In genomic region chr21:37683396-37684114, GRCh38 we compare ENCODE assay signal across 17 cellular contexts.
"Had no signal": no experiment of that assay in that cellular context is flagged by ENCODE, and none has a peak within 500 bp of the region (broad histone marks: within the 10 kb centered on the region; RNA-seq: fewer than 3 reads in every experiment).

No MANE protein-coding gene starts in this region.

- H3K4me3 ChIP-seq: body of pancreas, colonic mucosa, esophagus squamous epithelium, skin epidermis, tibial nerve, uterus had no signal

- H3K27ac ChIP-seq: body of pancreas, colonic mucosa, tibial nerve, uterus had no signal

- H3K27ac Mint-ChIP-seq: activated CD4-positive, alpha-beta memory T cell treated with anti-CD3 and anti-CD28 coated beads, Interleukin-2, amount 10 ng/mL, durations not matched to agents 7 days and 5 days; activated naive CD4-positive, alpha-beta T cell treated with anti-CD3 and anti-CD28 coated beads, Interleukin-2, amount 50 U/mL, for 24 hours; naive thymus-derived CD4-positive, alpha-beta T cell; T-helper 17 cell had no signal

- H3K9me3 ChIP-seq: body of pancreas, colonic mucosa, tibial nerve, uterus had no signal

- H3K36me3 Mint-ChIP-seq: activated naive CD4-positive, alpha-beta T cell treated with anti-CD3 and anti-CD28 coated beads, Interleukin-2, amount 50 U/mL, for 24 hours; naive thymus-derived CD4-positive, alpha-beta T cell had no signal

- H3K27me3 ChIP-seq: body of pancreas, colonic mucosa, tibial nerve, uterus had no signal

- H3K36me3 ChIP-seq: colonic mucosa, esophagus squamous epithelium, tibial nerve, uterus had no signal

- H3K4me3 Mint-ChIP-seq: activated CD4-positive, alpha-beta memory T cell treated with anti-CD3 and anti-CD28 coated beads, Interleukin-2, amount 10 ng/mL, durations not matched to agents 7 days and 5 days; activated naive CD4-positive, alpha-beta T cell treated with anti-CD3 and anti-CD28 coated beads, Interleukin-2, amount 50 U/mL, for 24 hours; activated T-cell treated with anti-CD3 and anti-CD28 coated beads, Interleukin-2, amount 50 U/mL, for 4 hours; naive thymus-derived CD4-positive, alpha-beta T cell; T-helper 17 cell had no signal

- H3K4me1 ChIP-seq: body of pancreas, colonic mucosa, tibial nerve, uterus had no signal

- H3K4me1 Mint-ChIP-seq: activated CD4-positive, alpha-beta memory T cell treated with anti-CD3 and anti-CD28 coated beads, Interleukin-2, amount 10 ng/mL, durations not matched to agents 7 days and 5 days; activated naive CD4-positive, alpha-beta T cell treated with anti-CD3 and anti-CD28 coated beads, Interleukin-2, amount 50 U/mL, for 24 hours; naive thymus-derived CD4-positive, alpha-beta T cell; T-helper 17 cell had no signal

- H3K9me3 Mint-ChIP-seq: activated CD4-positive, alpha-beta memory T cell treated with anti-CD3 and anti-CD28 coated beads, Interleukin-2, amount 10 ng/mL, durations not matched to agents 7 days and 5 days; activated naive CD4-positive, alpha-beta T cell treated with anti-CD3 and anti-CD28 coated beads, Interleukin-2, amount 50 U/mL, for 24 hours; activated T-cell treated with anti-CD3 and anti-CD28 coated beads, Interleukin-2, amount 50 U/mL, for 4 hours had no signal

- DNase-seq: activated CD4-positive, alpha-beta memory T cell treated with anti-CD3 and anti-CD28 coated beads, Interleukin-2, amount 10 ng/mL, durations not matched to agents 7 days and 5 days; activated CD4-positive, alpha-beta T cell treated with anti-CD3 and anti-CD28 coated beads for 4 hours; activated effector memory CD4-positive, alpha-beta T cell treated with Interleukin-2 at 50 U/mL for 16 hours; activated T-cell treated with anti-CD3 and anti-CD28 coated beads, Interleukin-2, amount 50 U/mL, for 4 hours; body of pancreas; caudate nucleus; colonic mucosa; effector CD4-positive, alpha-beta T cell; esophagus squamous epithelium; naive thymus-derived CD4-positive, alpha-beta T cell; stimulated activated CD4-positive, alpha-beta T cell treated with anti-CD3 and anti-CD28 coated beads, Interleukin-4, amount 100 ng/mL, for 24 hours; stimulated activated naive CD4-positive, alpha-beta T cell; T-helper 17 cell; uterus had no signal

- ATAC-seq: activated T-cell treated with anti-CD3 and anti-CD28 coated beads, Interleukin-2, amount 50 U/mL, for 4 hours; body of pancreas; naive thymus-derived CD4-positive, alpha-beta T cell; T-helper 17 cell had no signal
